In the genomic region with DNA sequence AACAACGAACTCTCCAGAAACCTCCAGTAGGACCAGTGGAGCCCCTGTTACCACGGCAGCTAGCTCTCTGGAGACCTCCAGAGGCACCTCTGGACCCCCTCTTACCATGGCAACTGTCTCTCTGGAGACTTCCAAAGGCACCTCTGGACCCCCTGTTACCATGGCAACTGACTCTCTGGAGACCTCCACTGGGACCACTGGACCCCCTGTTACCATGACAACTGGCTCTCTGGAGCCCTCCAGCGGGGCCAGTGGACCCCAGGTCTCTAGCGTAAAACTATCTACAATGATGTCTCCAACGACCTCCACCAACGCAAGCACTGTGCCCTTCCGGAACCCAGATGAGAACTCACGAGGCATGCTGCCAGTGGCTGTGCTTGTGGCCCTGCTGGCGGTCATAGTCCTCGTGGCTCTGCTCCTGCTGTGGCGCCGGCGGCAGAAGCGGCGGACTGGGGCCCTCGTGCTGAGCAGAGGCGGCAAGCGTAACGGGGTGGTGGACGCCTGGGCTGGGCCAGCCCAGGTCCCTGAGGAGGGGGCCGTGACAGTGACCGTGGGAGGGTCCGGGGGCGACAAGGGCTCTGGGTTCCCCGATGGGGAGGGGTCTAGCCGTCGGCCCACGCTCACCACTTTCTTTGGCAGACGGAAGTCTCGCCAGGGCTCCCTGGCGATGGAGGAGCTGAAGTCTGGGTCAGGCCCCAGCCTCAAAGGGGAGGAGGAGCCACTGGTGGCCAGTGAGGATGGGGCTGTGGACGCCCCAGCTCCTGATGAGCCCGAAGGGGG, we compare ENCODE assay signal across 9 cellular contexts. TPM values are rescaled to one million over a fixed set of nuclear protein-coding genes. Genes with fewer than 3 reads are reported as not detected.
DNase-seq lines count a peak whose midpoint lies in the region; ATAC-seq, FAIRE-seq and TF ChIP-seq lines count a peak whose summit lies in the region.
"Had no signal": no experiment of that assay in that cellular context is flagged by ENCODE, and none has a peak within 500 bp of the region (broad histone marks: within the 10 kb centered on the region; RNA-seq: fewer than 3 reads in every experiment).

No MANE protein-coding gene starts in this region.

- no peak overlapping the region for H3K9ac ChIP-seq in kidney (ENCODE audit: low read length in 2 of 2)

- H3K4me3 ChIP-seq in kidney (ENCODE audit: low read length in 2 of 2), result no peak overlapping the region

- H3K27ac ChIP-seq in kidney (ENCODE audit: low read depth in 2 of 2, low read length in 2 of 2), result no peak overlapping the region
- H3K27ac ChIP-seq: 22Rv1 had no signal

- TF ChIP-seq CTCF in kidney (IDR thresholded peaks at IDR 0.05; ENCODE audit: borderline replicate concordance, extremely low read depth, insufficient read depth), result no peak

- H3K36me3 Mint-ChIP-seq in activated CD8-positive, alpha-beta T cell treated with anti-CD3 and anti-CD28 coated beads, Interleukin-2, amount 10 ng/mL, durations not matched to agents 7 days and 5 days (ENCODE audit: low read depth), result peaks cover 56% of the 10 kb centered on the region
- peaks cover 36% of the 10 kb centered on the region for H3K36me3 Mint-ChIP-seq in stimulated activated naive CD8-positive, alpha-beta T cell treated with anti-CD3 and anti-CD28 coated beads, Interleukin-15, Interleukin-2, amounts not matched to agents 100 ng/mL and 50 ng/mL, for 24 hours (ENCODE audit: low read depth)

- FAIRE-seq in kidney (lab: Jason Lieb, UNC), result no peak

- intact Hi-C loops in kidney (cut with DNase I), result no loop called here

- H3K36me3 ChIP-seq in kidney (ENCODE audit: control insufficient read depth in 1 of 2, insufficient read depth in 2 of 2, low read length in 2 of 2), result no peaks in the 10 kb centered on the region

- DNase-seq in DMS 273 (lab: John Stamatoyannopoulos, UW; ENCODE audit: unreplicated experiment), result peak; percentile 29
- DNase-seq in DMS 273 treated with DMSO at 0.1 percent for 48 hours (lab: John Stamatoyannopoulos, UW), result no peak
- peak; percentile 61 for DNase-seq in activated CD8-positive, alpha-beta T cell treated with anti-CD3 and anti-CD28 coated beads, Interleukin-2, amount 10 ng/mL, durations not matched to agents 7 days and 5 days
- DNase-seq in kidney, result peak; percentile 77
- no peak for DNase-seq in DMS153 (lab: John Stamatoyannopoulos, UW)
- no peak for DNase-seq in NCI-H1092 (lab: John Stamatoyannopoulos, UW)
- no peak for DNase-seq in globus pallidus (ENCODE audit: low spot score)

- H3K9me3 ChIP-seq in kidney (ENCODE audit: control insufficient read depth in 1 of 2, low read length in 2 of 2), result no peaks in the 10 kb centered on the region

- CTCF ChIA-PET in activated CD8-positive, alpha-beta T cell treated with anti-CD3 and anti-CD28 coated beads, Interleukin-2, amount 10 ng/mL, durations not matched to agents 7 days and 5 days (lab: Charles Lee), result interaction anchor here (1.0 to 4.0 kb wide), 5 partner anchors 15 to 153 kb away, joined by 3 to 32 read pairs (median 3); partner anchors contain the start of gene PAGR1

- peaks cover 0 to 5% of the 10 kb centered on the region in 2 donors for H3K4me1 ChIP-seq in kidney (ENCODE audit: control insufficient read depth in 1 of 2, insufficient read depth in 1 of 2, low read depth in 1 of 2, low read length in 2 of 2)

- peaks cover 50% of the 10 kb centered on the region for H3K4me1 Mint-ChIP-seq in activated CD8-positive, alpha-beta T cell treated with anti-CD3 and anti-CD28 coated beads, Interleukin-2, amount 10 ng/mL, durations not matched to agents 7 days and 5 days (ENCODE audit: low read depth)
- peaks cover 82% of the 10 kb centered on the region for H3K4me1 Mint-ChIP-seq in stimulated activated naive CD8-positive, alpha-beta T cell treated with anti-CD3 and anti-CD28 coated beads, Interleukin-15, Interleukin-2, amounts not matched to agents 100 ng/mL and 50 ng/mL, for 24 hours (ENCODE audit: low read depth)

- peak overlapping the region; percentile 97 for H3K27ac Mint-ChIP-seq in activated CD8-positive, alpha-beta T cell treated with anti-CD3 and anti-CD28 coated beads, Interleukin-2, amount 10 ng/mL, durations not matched to agents 7 days and 5 days
- H3K27ac Mint-ChIP-seq in stimulated activated naive CD8-positive, alpha-beta T cell treated with anti-CD3 and anti-CD28 coated beads, Interleukin-15, Interleukin-2, amounts not matched to agents 100 ng/mL and 50 ng/mL, for 24 hours, result peak overlapping the region; percentile 99

- POLR2A ChIA-PET in activated CD8-positive, alpha-beta T cell treated with anti-CD3 and anti-CD28 coated beads, Interleukin-2, amount 10 ng/mL, durations not matched to agents 7 days and 5 days (lab: Charles Lee), result interaction anchor here (1.0 to 1.6 kb wide), 3 partner anchors 15 to 51 kb away, joined by 5 to 11 read pairs (median 5); partner anchors contain the start of gene QPRT

- H3K4me3 Mint-ChIP-seq in activated CD8-positive, alpha-beta T cell treated with anti-CD3 and anti-CD28 coated beads, Interleukin-2, amount 10 ng/mL, durations not matched to agents 7 days and 5 days, result peak overlapping the region; percentile 96
- H3K4me3 Mint-ChIP-seq in stimulated activated naive CD8-positive, alpha-beta T cell treated with anti-CD3 and anti-CD28 coated beads, Interleukin-15, Interleukin-2, amounts not matched to agents 100 ng/mL and 50 ng/mL, for 24 hours, result peak overlapping the region; percentile 100

- ATAC-seq in activated CD8-positive, alpha-beta T cell treated with anti-CD3 and anti-CD28 coated beads, Interleukin-2, amount 10 ng/mL, durations not matched to agents 7 days and 5 days, result peak; percentile 23

- H3K9me3 Mint-ChIP-seq in activated CD8-positive, alpha-beta T cell treated with anti-CD3 and anti-CD28 coated beads, Interleukin-2, amount 10 ng/mL, durations not matched to agents 7 days and 5 days (ENCODE audit: insufficient read depth), result no peaks in the 10 kb centered on the region
- H3K9me3 Mint-ChIP-seq in stimulated activated naive CD8-positive, alpha-beta T cell treated with anti-CD3 and anti-CD28 coated beads, Interleukin-15, Interleukin-2, amounts not matched to agents 100 ng/mL and 50 ng/mL, for 24 hours, result no peaks in the 10 kb centered on the region

- H3K27me3 Mint-ChIP-seq in activated CD8-positive, alpha-beta T cell treated with anti-CD3 and anti-CD28 coated beads, Interleukin-2, amount 10 ng/mL, durations not matched to agents 7 days and 5 days (ENCODE audit: low read depth), result no peaks in the 10 kb centered on the region
- no peaks in the 10 kb centered on the region for H3K27me3 Mint-ChIP-seq in stimulated activated naive CD8-positive, alpha-beta T cell treated with anti-CD3 and anti-CD28 coated beads, Interleukin-15, Interleukin-2, amounts not matched to agents 100 ng/mL and 50 ng/mL, for 24 hours

RNA-seq across cellular contexts. Expression of gene SPN, which starts 1.3 kb away (rescaled TPM):
- 100 to 1,000 TPM; 339 to 352 TPM for total RNA-seq in activated CD8-positive, alpha-beta T cell treated with anti-CD3 and anti-CD28 coated beads, Interleukin-2, amount 10 ng/mL, durations not matched to agents 7 days and 5 days
- total RNA-seq in kidney, result 8.8 TPM
- 1.0 TPM for polyA plus RNA-seq in kidney (ENCODE audit: insufficient read depth, low read depth, low replicate concordance)

RNA-seq across cellular contexts. Expression of gene QPRT, which starts 14.7 kb away (rescaled TPM):
- 10 to 100 TPM in 1 of 2 experiments, 1 to 10 TPM in 1; 8.6 to 10.2 TPM for total RNA-seq in activated CD8-positive, alpha-beta T cell treated with anti-CD3 and anti-CD28 coated beads, Interleukin-2, amount 10 ng/mL, durations not matched to agents 7 days and 5 days
- 13.9 TPM for total RNA-seq in kidney
- 168 TPM for polyA plus RNA-seq in kidney (ENCODE audit: insufficient read depth, low read depth, low replicate concordance)

Comparison
In these comparisons a context has a peak if more than half of its experiments do, and no peak if none do; other contexts are left out.
1. DNase-seq: peak in DMS 273 (single experiment), activated CD8-positive, alpha-beta T cell treated with anti-CD3 and anti-CD28 coated beads, Interleukin-2, amount 10 ng/mL, durations not matched to agents 7 days and 5 days (single experiment) and kidney (single experiment); none in DMS 273 treated with DMSO at 0.1 percent for 48 hours (single experiment), DMS153 (single experiment), NCI-H1092 (single experiment) and globus pallidus (single experiment).
2. RNA of gene SPN, which starts 1.3 kb away (total RNA-seq): 339 to 352 TPM in activated CD8-positive, alpha-beta T cell treated with anti-CD3 and anti-CD28 coated beads, Interleukin-2, amount 10 ng/mL, durations not matched to agents 7 days and 5 days; 8.8 TPM in kidney (single experiment); every median in the first group is over 10 times any median in the second.